ENCODE assay signal across 8 cellular contexts in genomic region chr12:93743229-93743998, GRCh38.
A peak's percentile ranks its signal among the peaks of the same experiment; 100 is the strongest.
DNase-seq lines count a peak whose midpoint lies in the region; ATAC-seq and TF ChIP-seq lines count a peak whose summit lies in the region.

No MANE protein-coding gene starts in this region.

- H3K4me3 ChIP-seq in AG10803 (ENCODE audit: low read length): peak overlapping the region; percentile 73
- H3K4me3 ChIP-seq in coronary artery: peak overlapping the region; percentile 79

- in situ Hi-C loops in KBM-7 (cut with MboI; ENCODE audit: low pct_unique_long_range_greater_than_20kb, low sequenced_read_pairs): no loop called here

- no peak for ATAC-seq in GM19328 (IDR thresholded peaks at IDR 0.05; ENCODE audit: unreplicated experiment)
- ATAC-seq in HG02884 (IDR thresholded peaks at IDR 0.05; ENCODE audit: unreplicated experiment): no peak
- ATAC-seq in GM21529 (IDR thresholded peaks at IDR 0.05; ENCODE audit: unreplicated experiment): no peak

- H3K4me1 Mint-ChIP-seq in nephron: peaks cover 10% of the 10 kb centered on the region

- H3K27ac ChIP-seq in coronary artery: peak overlapping the region; percentile 88 to 89

- peaks cover 47% of the 10 kb centered on the region for H3K27me3 Mint-ChIP-seq in nephron (ENCODE audit: low read depth)

- peak overlapping the region; percentile 83 to 93 (median 90) for H3K4me3 Mint-ChIP-seq in nephron

- peak overlapping the region in 2 of 3 experiments; percentile 19 to 40 for H3K27ac Mint-ChIP-seq in nephron

- TF ChIP-seq CTCF in AG10803 (conservative IDR thresholded peaks at IDR 0.05; ENCODE audit: low read length) (no peak), coronary artery (IDR thresholded peaks at IDR 0.05) (no peak), nephron (IDR thresholded peaks at IDR 0.05; ENCODE audit: unreplicated experiment in 3 of 3) (no peak)

- H3K36me3 Mint-ChIP-seq in nephron (ENCODE audit: low read depth): no peaks in the 10 kb centered on the region

- no peak for DNase-seq in AG10803 (ENCODE audit: low read depth)
- peak; percentile 31 for DNase-seq in KBM-7
- no peak for DNase-seq in coronary artery (ENCODE audit: low spot score)
- no peak for DNase-seq in putamen (ENCODE audit: low spot score)

- no peaks in the 10 kb centered on the region for H3K9me3 Mint-ChIP-seq in nephron
